ENCODE assay signal across 8 cellular contexts in genomic region chr11:118434123-118434552, GRCh38. TPM values are rescaled to one million over a fixed set of nuclear protein-coding genes. Genes with fewer than 3 reads are reported as not detected.
DNase-seq lines count a peak whose midpoint lies in the region; ATAC-seq and TF ChIP-seq lines count a peak whose summit lies in the region.

No MANE protein-coding gene starts in this region.

- BruUV-seq in IMR-90 (replicated peaks; lab: Mats Ljungman, UMichigan): no TSS peak

- H3K4me1 ChIP-seq in BLaER1 treated with 17β-estradiol and CSF1 and Interleukin-3, amounts not matched to agents 10 nM and 100 nM: peaks cover 10 to 32% (median 26%) of the 10 kb centered on the region in 10 experiments
- H3K4me1 ChIP-seq in IMR-90 (ENCODE audit: control insufficient read depth, insufficient read depth, low read length) (peaks cover 4% of the 10 kb centered on the region), mesendoderm (ENCODE audit: control insufficient read depth, low read depth, low read length) (peaks cover 3% of the 10 kb centered on the region)

- no peak overlapping the region for H4K91ac ChIP-seq in IMR-90 (ENCODE audit: insufficient read depth, low read depth, low read length)

- H2AK5ac ChIP-seq in IMR-90 (ENCODE audit: low read depth, low read length) (no peak overlapping the region), mesendoderm (ENCODE audit: low read length) (no peak overlapping the region)

- H3K56ac ChIP-seq in IMR-90 (ENCODE audit: extremely low read depth, insufficient read depth, low read length): no peak overlapping the region
- H3K56ac ChIP-seq in mesendoderm (ENCODE audit: low read length): no peak overlapping the region

- no peak overlapping the region for H2BK5ac ChIP-seq in IMR-90 (ENCODE audit: low read depth, low read length, poor library complexity, severe bottlenecking)
- H2BK5ac ChIP-seq in mesendoderm (ENCODE audit: low read length): no peak overlapping the region

- H4K5ac ChIP-seq in IMR-90 (ENCODE audit: low read depth, low read length): no peak overlapping the region
- H4K5ac ChIP-seq in mesendoderm (ENCODE audit: low read length): no peak overlapping the region

- peak overlapping the region; percentile 84 for H2AK9ac ChIP-seq in IMR-90 (replicated peaks; ENCODE audit: low read depth, low read length, poor library complexity)

- H3K4ac ChIP-seq in IMR-90 (ENCODE audit: low read depth, low read length): no peak overlapping the region
- H3K4ac ChIP-seq in mesendoderm (ENCODE audit: low read depth, low read length): no peak overlapping the region

- H2BK15ac ChIP-seq in IMR-90 (ENCODE audit: low read depth, low read length) (no peak overlapping the region), mesendoderm (replicated peaks; ENCODE audit: low read depth) (no peak overlapping the region)

- peak; percentile 48 for DNase-seq in IMR-90
- DNase-seq in astrocyte of the hippocampus (ENCODE audit: low read depth, low spot score): peak; percentile 49
- no peak for DNase-seq in mesendoderm
- DNase-seq in GM13977 (ENCODE audit: low spot score): no peak
- no peak for DNase-seq in NCI-H446 treated with DMSO at 0.1 percent for 48 hours (lab: John Stamatoyannopoulos, UW)
- DNase-seq in NCI-H510A (lab: John Stamatoyannopoulos, UW): no peak

- H3K4me3 ChIP-seq in BLaER1 treated with 17β-estradiol and CSF1 and Interleukin-3, amounts not matched to agents 10 nM and 100 nM: peak overlapping the region; percentile 95 to 100 (median 98)
- H3K4me3 ChIP-seq in IMR-90 (ENCODE audit: insufficient read depth, low read depth, low read length) (peak overlapping the region; percentile 91), mesendoderm (ENCODE audit: low read length) (no peak overlapping the region)

- POLR2A ChIA-PET in IMR-90 (lab: Charles Lee; ENCODE audit: unreplicated experiment): interaction anchor here (0.6 kb wide), 1 partner anchor 10 kb away, joined by 3 read pairs; no protein-coding TSS in a partner anchor

- H2AFZ ChIP-seq in IMR-90 (replicated peaks; ENCODE audit: low read length, poor library complexity): peak overlapping the region; percentile 96

- peak overlapping the region; percentile 91 to 100 (median 99) for H3K4me2 ChIP-seq in BLaER1 treated with 17β-estradiol and CSF1 and Interleukin-3, amounts not matched to agents 10 nM and 100 nM
- peak overlapping the region; percentile 100 for H3K4me2 ChIP-seq in IMR-90 (ENCODE audit: low read depth, low read length)
- H3K4me2 ChIP-seq in mesendoderm (ENCODE audit: low read length): peak overlapping the region; percentile 98

- H4K20me1 ChIP-seq in BLaER1 treated with 17β-estradiol and CSF1 and Interleukin-3, amounts not matched to agents 10 nM and 100 nM: peaks cover 17 to 26% (median 22%) of the 10 kb centered on the region in 11 experiments; a peak in 21 of 22 replicates
- H4K20me1 ChIP-seq in IMR-90 (ENCODE audit: insufficient read depth, low read length): peaks cover 24% of the 10 kb centered on the region

- WGBS in IMR-90 (ENCODE audit: extremely low coverage in 2 of 2, insufficient read length in 1 of 2), 2 experiments: 0% methylated on average over 2 of the region's 9 CpGs; no CpG with 5 or more reads in 1 of the 2 experiments
- WGBS in mesendoderm (ENCODE audit: extremely low coverage, insufficient coverage, low lambda C conversion rate): no CpG with 5 or more reads among the region's 9 CpGs

- peaks cover 0 to 26% of the 10 kb centered on the region in 2 experiments; a peak in 2 of 4 replicates for H3K79me1 ChIP-seq in IMR-90 (ENCODE audit: low read depth in 1 of 2, low read length in 2 of 2)
- H3K79me1 ChIP-seq in mesendoderm (ENCODE audit: low read length): peaks cover 8% of the 10 kb centered on the region

- H3K9me3 ChIP-seq in BLaER1 treated with 17β-estradiol and CSF1 and Interleukin-3, amounts not matched to agents 10 nM and 100 nM (replicated peaks in 1 of 11): no peaks in the 10 kb centered on the region
- H3K9me3 ChIP-seq in IMR-90 (ENCODE audit: control insufficient read depth, insufficient read depth, low read length): no peaks in the 10 kb centered on the region

- H3K9ac ChIP-seq in BLaER1 treated with 17β-estradiol and CSF1 and Interleukin-3, amounts not matched to agents 10 nM and 100 nM: peak overlapping the region; percentile 53 to 95 (median 93); a peak in 16 of 22 replicates
- 0 out of 2 replicates have a peak overlapping the region, but pooled peaks have one; percentile 83 for H3K9ac ChIP-seq in IMR-90 (ENCODE audit: low read depth, low read length)
- no peak overlapping the region for H3K9ac ChIP-seq in mesendoderm (ENCODE audit: low read length)

- H3K27ac ChIP-seq in BLaER1 treated with 17β-estradiol and CSF1 and Interleukin-3, amounts not matched to agents 10 nM and 100 nM: peak overlapping the region in 3 of 11 experiments; percentile 71 to 89 (median 88); a peak in 7 of 22 replicates
- H3K27ac ChIP-seq in IMR-90 (ENCODE audit: insufficient read depth, low read length): no peak overlapping the region
- H3K27ac ChIP-seq in mesendoderm (ENCODE audit: low read depth, low read length): no peak overlapping the region

- H3K79me2 ChIP-seq in mesendoderm (ENCODE audit: control insufficient read depth, insufficient read depth, low read length): peaks cover 22% of the 10 kb centered on the region

- no peak overlapping the region for H3K18ac ChIP-seq in IMR-90 (ENCODE audit: low read depth, low read length)
- H3K18ac ChIP-seq in mesendoderm (ENCODE audit: low read length): no peak overlapping the region

- H3K27me3 ChIP-seq in BLaER1 treated with 17β-estradiol and CSF1 and Interleukin-3, amounts not matched to agents 10 nM and 100 nM: no peaks in the 10 kb centered on the region
- H3K27me3 ChIP-seq in IMR-90 (ENCODE audit: control insufficient read depth, insufficient read depth, low read length): no peaks in the 10 kb centered on the region
- no peaks in the 10 kb centered on the region for H3K27me3 ChIP-seq in mesendoderm (ENCODE audit: insufficient read depth, low read length, poor library complexity)

- in situ Hi-C loops in IMR-90 (cut with MboI; ENCODE audit: low sequenced_read_pairs): no loop called here
- in situ Hi-C loops in GM13977 (cut with MboI; ENCODE audit: low pct_unique_long_range_greater_than_20kb, low sequenced_read_pairs, unreplicated experiment): no loop called here

- no peak for TF ChIP-seq CTCF in IMR-90 (conservative IDR thresholded peaks at IDR 0.05; ENCODE audit: low read depth, low read length)
- TF ChIP-seq CTCF in GM13977 (IDR thresholded peaks at IDR 0.05; ENCODE audit: extremely low read depth, insufficient read depth, missing control alignments): no peak

- intact Hi-C loops in IMR-90 (cut with micrococcal nuclease): no loop called here

- CTCF ChIA-PET in IMR-90 (lab: Yijun Ruan, JAX): no interaction called here

- TF ChIP-seq RAD21 in IMR-90 (IDR thresholded peaks at IDR 0.05; ENCODE audit: low read length): no peak

- H3K23ac ChIP-seq in IMR-90 (ENCODE audit: low read depth, low read length) (no peak overlapping the region), mesendoderm (ENCODE audit: low read length) (no peak overlapping the region)

- peaks cover 0 to 1% (median 0%) of the 10 kb centered on the region in 11 experiments; a peak in 2 of 22 replicates for H3K36me3 ChIP-seq in BLaER1 treated with 17β-estradiol and CSF1 and Interleukin-3, amounts not matched to agents 10 nM and 100 nM
- H3K36me3 ChIP-seq in IMR-90 (ENCODE audit: control insufficient read depth, insufficient read depth, low read length): no peaks in the 10 kb centered on the region
- no peaks in the 10 kb centered on the region for H3K36me3 ChIP-seq in mesendoderm (ENCODE audit: control insufficient read depth, insufficient read depth, low read length)

- no peak for ATAC-seq in IMR-90 (ENCODE audit: low read depth)
- ATAC-seq in HG02884 (IDR thresholded peaks at IDR 0.05; ENCODE audit: unreplicated experiment): no peak

- no peak for TF ChIP-seq POLR2A in IMR-90 (IDR thresholded peaks at IDR 0.05; ENCODE audit: low read depth, low read length)

- H3K9me1 ChIP-seq in IMR-90 (ENCODE audit: insufficient read depth, low read length): no peaks in the 10 kb centered on the region

- H4K8ac ChIP-seq in IMR-90 (ENCODE audit: low read depth in 2 of 2, low read length in 2 of 2) (no peak overlapping the region), mesendoderm (ENCODE audit: low read depth, low read length) (no peak overlapping the region)

- H3K14ac ChIP-seq in IMR-90 (replicated peaks; ENCODE audit: low read depth, low read length): no peak overlapping the region; the same call in 1 of the 2 replicates

- dilution Hi-C loops in IMR-90 (cut with HindIII; ENCODE audit: low sequenced_read_pairs, unreplicated experiment): no loop called here

- H2BK120ac ChIP-seq in IMR-90 (ENCODE audit: low read depth, low read length) (no peak overlapping the region), mesendoderm (ENCODE audit: low read depth, low read length) (no peak overlapping the region)

- H2BK20ac ChIP-seq in IMR-90 (ENCODE audit: low read depth, low read length): no peak overlapping the region

TF ChIP-seq in IMR-90, 13 proteins besides CTCF, POLR2A, EP300 and RAD21:
- TF ChIP-seq MXI1 (IDR thresholded peaks at IDR 0.05; ENCODE audit: borderline replicate concordance, low read depth, low read length) (no peak), CHD1 (IDR thresholded peaks at IDR 0.05; ENCODE audit: low read depth, low read length) (no peak), RCOR1 (IDR thresholded peaks at IDR 0.05; ENCODE audit: insufficient replicate concordance, low read length) (no peak), BHLHE40 (IDR thresholded peaks at IDR 0.05; ENCODE audit: low read depth, low read length) (no peak)
- TF ChIP-seq, protein P1, sequence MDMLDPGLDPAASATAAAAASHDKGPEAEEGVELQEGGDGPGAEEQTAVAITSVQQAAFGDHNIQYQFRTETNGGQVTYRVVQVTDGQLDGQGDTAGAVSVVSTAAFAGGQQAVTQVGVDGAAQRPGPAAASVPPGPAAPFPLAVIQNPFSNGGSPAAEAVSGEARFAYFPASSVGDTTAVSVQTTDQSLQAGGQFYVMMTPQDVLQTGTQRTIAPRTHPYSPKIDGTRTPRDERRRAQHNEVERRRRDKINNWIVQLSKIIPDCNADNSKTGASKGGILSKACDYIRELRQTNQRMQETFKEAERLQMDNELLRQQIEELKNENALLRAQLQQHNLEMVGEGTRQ (IDR thresholded peaks at IDR 0.05; ENCODE audit: low read depth, low read length): peak; percentile 29; the same call in 1 of the 2 replicates

RNA-seq across cellular contexts. Expression of gene KMT2A, which starts 2.2 kb away (rescaled TPM):
- 19.7 and 21.1 TPM in 2 replicates for total RNA-seq in IMR-90 (2012; rRNA removed)
- polyA plus RNA-seq in IMR-90 (2012; rRNA removed): 15.0 and 18.2 TPM in 2 replicates
- polyA plus RNA-seq in IMR-90 (2012; cell fraction: cytosol; rRNA removed): 6.1 and 6.3 TPM in 2 replicates
- polyA plus RNA-seq in IMR-90 (2012; cell fraction: nucleus; rRNA removed; ENCODE audit: low replicate concordance): 26.7 and 54.4 TPM in 2 replicates
- 14.3 TPM for polyA plus RNA-seq in mesendoderm (2013, experiment 1 of 2)
- 14.4 TPM for polyA plus RNA-seq in mesendoderm (2013, experiment 2 of 2)

RNA-seq across cellular contexts. Expression of gene ATP5MG, which starts 32.7 kb away (rescaled TPM):
- 71.1 and 219 TPM in 2 replicates for total RNA-seq in IMR-90 (2012; rRNA removed)
- polyA plus RNA-seq in IMR-90 (2012; rRNA removed): 144 and 149 TPM in 2 replicates
- 87.3 and 230 TPM in 2 replicates for polyA plus RNA-seq in IMR-90 (2012; cell fraction: cytosol; rRNA removed)
- polyA plus RNA-seq in IMR-90 (2012; cell fraction: nucleus; rRNA removed; ENCODE audit: low replicate concordance): 19.7 and 67.4 TPM in 2 replicates
- polyA plus RNA-seq in mesendoderm (2013, experiment 1 of 2): 784 TPM
- polyA plus RNA-seq in mesendoderm (2013, experiment 2 of 2): 767 TPM

Comparison
In these comparisons a context has a peak if more than half of its experiments do, and no peak if none do; other contexts are left out.
1. DNase-seq: peak in IMR-90 (single experiment) and astrocyte of the hippocampus (single experiment); none in mesendoderm (single experiment), GM13977 (single experiment), NCI-H446 treated with DMSO at 0.1 percent for 48 hours (single experiment) and NCI-H510A (single experiment).
2. Peak in every context shown above with its lines, with median percentiles within 50 percentile points of each other: H3K4me2 ChIP-seq.